Comparison of ENCODE assay signal across 8 cellular contexts in the genomic region with DNA sequence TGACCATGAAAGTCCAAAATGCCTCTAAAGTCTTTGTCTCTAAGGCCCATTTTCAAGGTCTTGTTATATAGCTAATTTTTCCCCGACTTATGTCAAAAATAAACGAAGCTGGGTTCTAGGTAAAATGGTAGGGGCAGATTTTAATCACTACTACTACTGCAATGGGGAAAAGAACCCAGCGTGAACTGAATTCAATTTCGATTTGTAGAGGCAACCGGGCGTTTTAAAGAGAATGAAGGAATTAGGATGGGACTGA. TPM values are rescaled to one million over a fixed set of nuclear protein-coding genes. Genes with fewer than 3 reads are reported as not detected.
DNase-seq lines count a peak whose midpoint lies in the region; ATAC-seq, FAIRE-seq and TF ChIP-seq lines count a peak whose summit lies in the region.

No MANE protein-coding gene starts in this region.

- no peaks in the 10 kb centered on the region for H3K36me3 ChIP-seq in mucosa of stomach (ENCODE audit: control insufficient read depth, insufficient read depth, low read length)

- H3K4me2 ChIP-seq in A549: peak overlapping the region; percentile 85

- no peaks in the 10 kb centered on the region for H3K9me3 Mint-ChIP-seq in chondrocyte (ENCODE audit: low read depth)

- ATAC-seq in A549: no peak
- ATAC-seq in GM19023 (IDR thresholded peaks at IDR 0.05; ENCODE audit: unreplicated experiment): no peak

- peaks cover 34% of the 10 kb centered on the region for H3K4me1 Mint-ChIP-seq in chondrocyte (ENCODE audit: low read depth)

- H3K27me3 Mint-ChIP-seq in chondrocyte (ENCODE audit: low read depth): no peaks in the 10 kb centered on the region

- FAIRE-seq in A549 (lab: Jason Lieb, UNC): no peak

- CTCF ChIA-PET in A549 (lab: Yijun Ruan, JAX): interaction anchor here (1.2 to 8.5 kb wide), 5 partner anchors 10 to 236 kb away, joined by 3 to 48 read pairs (median 5); a partner anchor contains a TSS

- no peak for TF ChIP-seq EP300 in A549 (IDR thresholded peaks at IDR 0.05)

- TF ChIP-seq POLR2A in A549 (IDR thresholded peaks at IDR 0.05; ENCODE audit: low read length): no peak

- H3K4me3 ChIP-seq in A549: peak overlapping the region; percentile 81
- peak overlapping the region; percentile 98 for H3K4me3 ChIP-seq in Jurkat, Clone E6-1 (ENCODE audit: low read length)
- H3K4me3 ChIP-seq in mucosa of stomach (ENCODE audit: low read length): peak overlapping the region; percentile 83

- peaks cover 16% of the 10 kb centered on the region for H3K4me1 ChIP-seq in A549
- H3K4me1 ChIP-seq in mucosa of stomach (ENCODE audit: control insufficient read depth, insufficient read depth, low read length): peaks cover 5% of the 10 kb centered on the region

- DNase-seq in A549 (ENCODE audit: low read depth in 1 of 2, low spot score in 1 of 2) (no peak), chondrocyte (ENCODE audit: low spot score) (no peak), DMS153 (lab: John Stamatoyannopoulos, UW) (no peak), mucosa of gallbladder (ENCODE audit: low spot score) (no peak), superior temporal gyrus (ENCODE audit: extremely low spot score) (no peak)
- DNase-seq in Jurkat, Clone E6-1 (ENCODE audit: low read depth, low spot score): no peak

- H3K4me3 Mint-ChIP-seq in chondrocyte (ENCODE audit: unreplicated experiment): peak overlapping the region; percentile 92

- peak overlapping the region; percentile 68 for H3K9ac ChIP-seq in mucosa of stomach (ENCODE audit: low read length)

- POLR2A ChIA-PET in A549 (lab: Yijun Ruan, JAX): interaction anchor here (0.6 kb wide), 1 partner anchor 111 kb away, joined by 3 read pairs; no protein-coding TSS in a partner anchor

- no peaks in the 10 kb centered on the region for H3K27me3 ChIP-seq in mucosa of stomach (ENCODE audit: control insufficient read depth, insufficient read depth, low read length)

- H3K27ac ChIP-seq in A549: peak overlapping the region; percentile 94 to 99

- peak overlapping the region; percentile 99 for H3K27ac Mint-ChIP-seq in chondrocyte (ENCODE audit: unreplicated experiment)

- no peak for TF ChIP-seq CTCF in A549 (IDR thresholded peaks at IDR 0.05)
- TF ChIP-seq CTCF in chondrocyte (IDR thresholded peaks at IDR 0.05): no peak

- no peaks in the 10 kb centered on the region for H3K36me3 Mint-ChIP-seq in chondrocyte (ENCODE audit: low read depth)

- H3K9me3 ChIP-seq in A549 (no peaks in the 10 kb centered on the region), mucosa of stomach (ENCODE audit: control insufficient read depth, low read length) (no peaks in the 10 kb centered on the region)

- TF ChIP-seq RAD21 in A549 (conservative IDR thresholded peaks at IDR 0.05 in 1 of 2, IDR thresholded peaks at IDR 0.05 in 1 of 2): no peak

- 8% methylated on average over 6 of the region's 6 CpGs for WGBS in A549 (ENCODE audit: missing lambda C conversion rate)

TF ChIP-seq in A549, 52 proteins besides CTCF, POLR2A, EP300 and RAD21:
- TF ChIP-seq TFCP2L1 (CRISPR knock-in tag; IDR thresholded peaks at IDR 0.05): no peak
- TF ChIP-seq, protein P1, sequence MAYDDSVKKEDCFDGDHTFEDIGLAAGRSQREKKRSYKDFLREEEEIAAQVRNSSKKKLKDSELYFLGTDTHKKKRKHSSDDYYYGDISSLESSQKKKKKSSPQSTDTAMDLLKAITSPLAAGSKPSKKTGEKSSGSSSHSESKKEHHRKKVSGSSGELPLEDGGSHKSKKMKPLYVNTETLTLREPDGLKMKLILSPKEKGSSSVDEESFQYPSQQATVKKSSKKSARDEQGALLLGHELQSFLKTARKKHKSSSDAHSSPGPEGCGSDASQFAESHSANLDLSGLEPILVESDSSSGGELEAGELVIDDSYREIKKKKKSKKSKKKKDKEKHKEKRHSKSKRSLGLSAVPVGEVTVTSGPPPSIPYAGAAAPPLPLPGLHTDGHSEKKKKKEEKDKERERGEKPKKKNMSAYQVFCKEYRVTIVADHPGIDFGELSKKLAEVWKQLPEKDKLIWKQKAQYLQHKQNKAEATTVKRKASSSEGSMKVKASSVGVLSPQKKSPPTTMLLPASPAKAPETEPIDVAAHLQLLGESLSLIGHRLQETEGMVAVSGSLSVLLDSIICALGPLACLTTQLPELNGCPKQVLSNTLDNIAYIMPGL (CRISPR knock-in tag; IDR thresholded peaks at IDR 0.05; ENCODE audit: borderline replicate concordance): no peak
- no peak for TF ChIP-seq NFE2L2 (conservative IDR thresholded peaks at IDR 0.05; ENCODE audit: low read length)
- no peak for TF ChIP-seq MAFK (IDR thresholded peaks at IDR 0.05; ENCODE audit: partially characterized antibody)
- 0 out of 2 replicates have a peak, but pooled peaks have one; percentile 3 for TF ChIP-seq PHF8 (IDR thresholded peaks at IDR 0.05; ENCODE audit: borderline replicate concordance, low read depth)
- TF ChIP-seq CBX8 (IDR thresholded peaks at IDR 0.05): no peak
- TF ChIP-seq HOXB5 (CRISPR knock-in tag; IDR thresholded peaks at IDR 0.05): no peak
- no peak for TF ChIP-seq RNF2 (IDR thresholded peaks at IDR 0.05; ENCODE audit: borderline replicate concordance, low read depth)

RNA-seq across cellular contexts. Expression of a gene that starts 0.5 kb away (rescaled TPM):
- polyA plus RNA-seq in A549 (2011; rRNA removed) (22.1 and 33.1 TPM in 2 replicates), A549 (2017; fragmentation: RNase III; extraction: RNeasy Plus Mini Kit Qiagen cat#74134 plus additional on column Dnase treatment) (19.7 to 25.9 TPM (median 23.0 TPM) in 3 replicates)
- polyA plus RNA-seq in A549 (2012; cell fraction: cytosol; rRNA removed): 12.0 and 12.1 TPM in 2 replicates
- polyA plus RNA-seq in A549 (2012; cell fraction: nucleus; rRNA removed): 9.9 and 13.2 TPM in 2 replicates
- 20.1 and 21.5 TPM in 2 replicates for polyA minus RNA-seq in A549 (2011; rRNA and poly(A)+ RNA removed)
- 48.1 TPM for polyA plus RNA-seq in Jurkat, Clone E6-1 (2012; ENCODE audit: insufficient read depth, insufficient read length)
- total RNA-seq in chondrocyte (2.7 to 11.5 TPM (median 3.8 TPM) in 3 replicates), mucosa of gallbladder (1.8 TPM)
